34 cellular contexts compared by ENCODE assay signal in genomic region chr1:67705735-67706454, GRCh38. TPM values are rescaled to one million over a fixed set of nuclear protein-coding genes. Genes with fewer than 3 reads are reported as not detected.
A peak's percentile ranks its signal among the peaks of the same experiment; 100 is the strongest.
DNase-seq lines count a peak whose midpoint lies in the region; ATAC-seq, FAIRE-seq and TF ChIP-seq lines count a peak whose summit lies in the region.
"Had no signal": no experiment of that assay in that cellular context is flagged by ENCODE, and none has a peak within 500 bp of the region (broad histone marks: within the 10 kb centered on the region; RNA-seq: fewer than 3 reads in every experiment).

No MANE protein-coding gene starts in this region.

- H3K79me2 ChIP-seq in K562 (ENCODE audit: control insufficient read depth, insufficient read depth, low read length) (no peaks in the 10 kb centered on the region), mesendoderm (ENCODE audit: control insufficient read depth, insufficient read depth, low read length) (no peaks in the 10 kb centered on the region)

- H3K27me3 Mint-ChIP-seq in WTC11 (ENCODE audit: low read depth) = no peaks in the 10 kb centered on the region
- H3K27me3 Mint-ChIP-seq: activated CD4-positive, alpha-beta memory T cell treated with anti-CD3 and anti-CD28 coated beads for 36 hours; activated T-helper 17 cell treated with anti-CD3 and anti-CD28 coated beads, Interleukin-2, amount 50 U/mL, for 72 hours had no signal

- no peak overlapping the region for H4K5ac ChIP-seq in mesendoderm (ENCODE audit: low read length)

- in situ Hi-C loops in K562 (cut with MboI) = no loop called here

- H3K4ac ChIP-seq in mesendoderm (ENCODE audit: low read depth, low read length) = peak overlapping the region; percentile 29

- H2BK120ac ChIP-seq in mesendoderm (ENCODE audit: low read depth, low read length) = no peak overlapping the region

- H3K56ac ChIP-seq in mesendoderm (ENCODE audit: low read length) = no peak overlapping the region

- peak overlapping the region; percentile 53 for H3K4me2 ChIP-seq in K562 (ENCODE audit: insufficient read depth, low read length)
- no peak overlapping the region for H3K4me2 ChIP-seq in mesendoderm (ENCODE audit: low read length)
- H3K4me2 ChIP-seq: BLaER1, PC-9, SK-N-SH, smooth muscle cell had no signal

- H3K9me3 ChIP-seq in K562 (replicated peaks; ENCODE audit: control insufficient read depth, insufficient read depth, low read depth, low read length) (no peaks in the 10 kb centered on the region), testis (no peaks in the 10 kb centered on the region)
- H3K9me3 ChIP-seq: BLaER1, SK-N-SH, suprapubic skin, vagina had no signal

- intact Hi-C loops in K562 (cut with micrococcal nuclease) (no loop called here), testis (cut with DNase I; ENCODE audit: low total_unique reads) (no loop called here)

- no peak for DNase-seq in WTC11 (ENCODE audit: low spot score)
- DNase-seq in K562 (ENCODE audit: extremely low read depth in 1 of 4, low spot score in 3 of 4) = no peak
- DNase-seq in mesendoderm = no peak
- peak; percentile 52 for DNase-seq in testis
- DNase-seq in activated CD4-positive, alpha-beta T cell treated with anti-CD3 and anti-CD28 coated beads for 4 hours = no peak
- no peak for DNase-seq in NCI-H82 (lab: John Stamatoyannopoulos, UW)
- DNase-seq in NCI-H128 (lab: John Stamatoyannopoulos, UW; ENCODE audit: unreplicated experiment) = no peak
- DNase-seq: activated CD4-positive, alpha-beta memory T cell treated with anti-CD3 and anti-CD28 coated beads for 36 hours; activated CD8-positive, alpha-beta memory T cell treated with anti-CD3 and anti-CD28 coated beads, Interleukin-2, amount 50 U/mL, for 48 hours; activated naive CD4-positive, alpha-beta T cell treated with anti-CD3 and anti-CD28 coated beads, Interleukin-2, amount 10 ng/mL, durations not matched to agents 7 days and 5 days; amniotic stem cell; cortex of kidney; effector memory CD4-positive, alpha-beta T cell; H7; KG1; natural killer cell; NCI-H1417 treated with DMSO at 0.1 percent for 48 hours; NCI-H2029 treated with DMSO at 0.1 percent for 48 hours; NCI-H345; NCI-H69; occipital lobe; PC-9; SK-N-SH; stimulated activated naive CD4-positive, alpha-beta T cell had no signal

- H3K4me1 Mint-ChIP-seq in WTC11 = peaks cover 6% of the 10 kb centered on the region
- H3K4me1 Mint-ChIP-seq: activated naive CD4-positive, alpha-beta T cell treated with anti-CD3 and anti-CD28 coated beads, Interleukin-2, amount 10 ng/mL, durations not matched to agents 7 days and 5 days; natural killer cell had no signal

- H2BK15ac ChIP-seq in mesendoderm (replicated peaks; ENCODE audit: low read depth) = no peak overlapping the region

- no peaks in the 10 kb centered on the region for H4K20me1 ChIP-seq in K562 (replicated peaks; ENCODE audit: control insufficient read depth, insufficient read depth, low read length)
- H4K20me1 ChIP-seq: BLaER1 had no signal

- CTCF ChIA-PET in WTC11 (lab: Charles Lee) = interaction anchor here (1.1 kb wide), 1 partner anchor 173 kb away, joined by 3 read pairs; no protein-coding TSS in a partner anchor
- CTCF ChIA-PET in K562 (lab: Yijun Ruan, JAX; ENCODE audit: low intra/inter-chr PET ratio) = no interaction called here

- TF ChIP-seq EP300 in K562 (IDR thresholded peaks at IDR 0.05; ENCODE audit: low read length) = no peak

- H3K4me3 ChIP-seq in K562 (no peak overlapping the region), mesendoderm (ENCODE audit: low read length) (no peak overlapping the region), testis (no peak overlapping the region)
- H3K4me3 ChIP-seq: BLaER1, PC-9, smooth muscle cell, suprapubic skin, vagina had no signal

- no peak overlapping the region for H3K4me3 Mint-ChIP-seq in WTC11
- H3K4me3 Mint-ChIP-seq: activated CD4-positive, alpha-beta memory T cell treated with anti-CD3 and anti-CD28 coated beads for 36 hours; activated naive CD4-positive, alpha-beta T cell treated with anti-CD3 and anti-CD28 coated beads, Interleukin-2, amount 10 ng/mL, durations not matched to agents 7 days and 5 days; activated T-helper 17 cell treated with anti-CD3 and anti-CD28 coated beads, Interleukin-2, amount 50 U/mL, for 72 hours; natural killer cell had no signal

- peak overlapping the region; percentile 5; the same call in 1 of the 2 replicates for H3K27ac Mint-ChIP-seq in WTC11
- H3K27ac Mint-ChIP-seq: activated CD4-positive, alpha-beta memory T cell treated with anti-CD3 and anti-CD28 coated beads for 36 hours; activated naive CD4-positive, alpha-beta T cell treated with anti-CD3 and anti-CD28 coated beads, Interleukin-2, amount 10 ng/mL, durations not matched to agents 7 days and 5 days; activated T-helper 17 cell treated with anti-CD3 and anti-CD28 coated beads, Interleukin-2, amount 50 U/mL, for 72 hours; natural killer cell had no signal

- H2AK5ac ChIP-seq in mesendoderm (ENCODE audit: low read length) = no peak overlapping the region

- peak overlapping the region; percentile 79 for H2AFZ ChIP-seq in K562 (ENCODE audit: low read depth, low read length)
- H2AFZ ChIP-seq: PC-9 had no signal

- TF ChIP-seq POLR2A in K562 (conservative IDR thresholded peaks at IDR 0.05) = no peak
- no peak for TF ChIP-seq POLR2A in testis (IDR thresholded peaks at IDR 0.05)

- no peak overlapping the region for H4K8ac ChIP-seq in mesendoderm (ENCODE audit: low read depth, low read length)

- H3K79me1 ChIP-seq in mesendoderm (ENCODE audit: low read length) = no peaks in the 10 kb centered on the region

- POLR2A ChIA-PET in WTC11 (lab: Charles Lee) (interaction anchor here (0.7 kb wide), 1 partner anchor 10 kb away, joined by 3 read pairs; no protein-coding TSS in a partner anchor), K562 (lab: Yijun Ruan, JAX) (interaction anchor here (0.7 to 1.9 kb wide), 6 partner anchors 11 to 21 kb away, joined by 3 to 8 read pairs (median 5); partner anchors contain the start of gene GADD45A)

- BruUV-seq in K562 (replicated peaks; lab: Mats Ljungman, UMichigan) = no TSS peak

- WGBS in K562 (ENCODE audit: insufficient coverage, low coverage, missing lambda C conversion rate) = 15% methylated on average over 10 of the region's 10 CpGs
- no CpG with 5 or more reads among the region's 10 CpGs for WGBS in mesendoderm (ENCODE audit: extremely low coverage, insufficient coverage, low lambda C conversion rate)
- 59 to 60% methylated on average over 10 of the region's 10 CpGs for WGBS in testis, 2 donors

- H3K9me1 ChIP-seq in K562 (ENCODE audit: control insufficient read depth, insufficient read depth, low read length) = no peaks in the 10 kb centered on the region

- no peak for ATAC-seq in WTC11
- ATAC-seq in K562 = peak; percentile 53
- ATAC-seq: activated CD4-positive, CD25-positive, alpha-beta regulatory T cell treated with anti-CD3 and anti-CD28 coated beads, Interleukin-2, amount 50 U/mL, for 24 hours; activated T-helper 17 cell treated with anti-CD3 and anti-CD28 coated beads, Interleukin-2, amount 50 U/mL, for 72 hours; natural killer cell had no signal

- no peak overlapping the region for H2BK5ac ChIP-seq in mesendoderm (ENCODE audit: low read length)

- TF ChIP-seq RAD21 in K562 (CRISPR knock-in tag; conservative IDR thresholded peaks at IDR 0.05 in 1 of 2, IDR thresholded peaks at IDR 0.05 in 1 of 2) = no peak; a peak in 1 of 4 replicates

- H3K36me3 Mint-ChIP-seq in WTC11 = peaks cover 11% of the 10 kb centered on the region
- H3K36me3 Mint-ChIP-seq: activated CD4-positive, alpha-beta memory T cell treated with anti-CD3 and anti-CD28 coated beads for 36 hours; activated naive CD4-positive, alpha-beta T cell treated with anti-CD3 and anti-CD28 coated beads, Interleukin-2, amount 10 ng/mL, durations not matched to agents 7 days and 5 days; natural killer cell had no signal

- H3K9me3 Mint-ChIP-seq in WTC11 = no peaks in the 10 kb centered on the region
- H3K9me3 Mint-ChIP-seq: activated CD4-positive, alpha-beta memory T cell treated with anti-CD3 and anti-CD28 coated beads for 36 hours; activated naive CD4-positive, alpha-beta T cell treated with anti-CD3 and anti-CD28 coated beads, Interleukin-2, amount 10 ng/mL, durations not matched to agents 7 days and 5 days; activated T-helper 17 cell treated with anti-CD3 and anti-CD28 coated beads, Interleukin-2, amount 50 U/mL, for 72 hours; natural killer cell had no signal

- H3K27me3 ChIP-seq in K562 (ENCODE audit: control insufficient read depth in 2 of 2, insufficient read depth in 2 of 2, low read length in 2 of 2) (no peaks in the 10 kb centered on the region), mesendoderm (ENCODE audit: insufficient read depth, low read length, poor library complexity) (no peaks in the 10 kb centered on the region), testis (no peaks in the 10 kb centered on the region)
- H3K27me3 ChIP-seq: BLaER1, suprapubic skin, vagina had no signal

- H3K4me1 ChIP-seq in K562 (replicated peaks in 1 of 2; ENCODE audit: control insufficient read depth in 2 of 2, insufficient read depth in 2 of 2, low read length in 2 of 2) (peaks cover 23 to 44% of the 10 kb centered on the region in 2 experiments), mesendoderm (ENCODE audit: control insufficient read depth, low read depth, low read length) (peaks cover 4% of the 10 kb centered on the region), testis (peaks cover 14% of the 10 kb centered on the region)

- H3K27ac ChIP-seq in K562 (ENCODE audit: extremely low read depth, low read depth, low read length) (no peak overlapping the region), mesendoderm (ENCODE audit: low read depth, low read length) (peak overlapping the region; percentile 8), testis (peak overlapping the region; percentile 50 to 72)
- H3K27ac ChIP-seq: BLaER1, epithelial cell of prostate, PC-9, suprapubic skin had no signal

- H3K9ac ChIP-seq in K562 (ENCODE audit: insufficient read depth in 1 of 2, low read depth in 2 of 2, low read length in 2 of 2) = peak overlapping the region; percentile 7 to 71; a peak in 2 of 4 replicates
- H3K9ac ChIP-seq in mesendoderm (ENCODE audit: low read length) = no peak overlapping the region
- H3K9ac ChIP-seq: BLaER1, SK-N-SH had no signal

- FAIRE-seq in K562 (lab: Jason Lieb, UNC) = peak; percentile 19
- FAIRE-seq: G401.6, keratinocyte, TTC549 had no signal

- TF ChIP-seq CTCF in WTC11 (IDR thresholded peaks at IDR 0.05) = no peak
- no peak for TF ChIP-seq CTCF in K562 (IDR thresholded peaks at IDR 0.05 in 2 of 3, conservative IDR thresholded peaks at IDR 0.05 in 1 of 3; ENCODE audit: insufficient read depth in 2 of 3, low read depth in 1 of 3, low read length in 3 of 3)
- no peak for TF ChIP-seq CTCF in testis (IDR thresholded peaks at IDR 0.05)

- H3K18ac ChIP-seq in mesendoderm (ENCODE audit: low read length) = no peak overlapping the region

- no peak overlapping the region for H3K23ac ChIP-seq in mesendoderm (ENCODE audit: low read length)

- no peaks in the 10 kb centered on the region for H3K36me3 ChIP-seq in K562 (ENCODE audit: control insufficient read depth, insufficient read depth, low read length)
- no peaks in the 10 kb centered on the region for H3K36me3 ChIP-seq in mesendoderm (ENCODE audit: control insufficient read depth, insufficient read depth, low read length)
- no peaks in the 10 kb centered on the region for H3K36me3 ChIP-seq in testis (ENCODE audit: low read depth, missing control alignments)

RNA-seq across cellular contexts. Expression of gene GADD45A, which starts 20.9 kb away (rescaled TPM):
- 20.8 to 34.5 TPM (median 24.0 TPM) in 3 replicates for total RNA-seq in WTC11 (2021)
- total RNA-seq in K562 (2011; cell fraction: chromatin; rRNA removed; ENCODE audit: low replicate concordance) = 90.8 and 102 TPM in 2 replicates
- 107 and 116 TPM in 2 replicates for total RNA-seq in K562 (2011; cell fraction: nucleolus; rRNA removed)
- total RNA-seq in K562 (2011; cell fraction: nucleoplasm; rRNA removed) = 70.0 and 72.2 TPM in 2 replicates
- total RNA-seq in K562 (2014; rRNA removed) = 124 and 128 TPM in 2 replicates
- 47.2 and 53.9 TPM in 2 replicates for total RNA-seq in K562 (2014; rRNA removed; fragmentation: Illumina TruSeq; extraction: Trizol)
- 35.6 and 36.3 TPM in 2 replicates for total RNA-seq in K562 (2015; rRNA removed; fragmentation: Illumina TruSeq; extraction: Trizol)
- total RNA-seq in K562 (2021) = 131 and 156 TPM in 2 replicates
- polyA plus RNA-seq in K562 (2011; rRNA removed) = 62.1 and 67.7 TPM in 2 replicates
- polyA plus RNA-seq in K562 (2011; cell fraction: cytosol; rRNA removed) = 70.5 and 81.1 TPM in 2 replicates
- 121 and 179 TPM in 2 replicates for polyA plus RNA-seq in K562 (2011; cell fraction: nucleus; rRNA removed)
- polyA plus RNA-seq in K562 (2012) = 105 and 115 TPM in 2 replicates
- 70.7 and 71.9 TPM in 2 replicates for polyA plus RNA-seq in K562 (2014; fragmentation: Illumina TruSeq; extraction: Trizol)
- polyA plus RNA-seq in K562 (2014; fragmentation: Nextera tagmentation; extraction: Ambion mirVana) = 10 to 100 TPM; 21.3 to 22.4 TPM
- 118 and 142 TPM in 2 replicates for polyA plus RNA-seq in K562 (2014; rRNA removed)
- 20.1 and 28.5 TPM in 2 replicates for polyA minus RNA-seq in K562 (2011; rRNA and poly(A)+ RNA removed)
- polyA minus RNA-seq in K562 (2011; cell fraction: cytosol; rRNA and poly(A)+ RNA removed) = 39.4 and 64.1 TPM in 2 replicates
- polyA minus RNA-seq in K562 (2011; cell fraction: nucleus; rRNA and poly(A)+ RNA removed) = 113 and 146 TPM in 2 replicates
- 33.2 TPM for polyA plus RNA-seq in mesendoderm (2013, experiment 1 of 2)
- 33.5 TPM for polyA plus RNA-seq in mesendoderm (2013, experiment 2 of 2)
- total RNA-seq in testis = 10 to 100 TPM; 29.8 to 47.0 TPM
- 14.9 TPM for polyA plus RNA-seq in testis (ENCODE audit: insufficient read depth, low read depth, low replicate concordance)
